ENCODE assay signal across 15 cellular contexts in the genomic region with DNA sequence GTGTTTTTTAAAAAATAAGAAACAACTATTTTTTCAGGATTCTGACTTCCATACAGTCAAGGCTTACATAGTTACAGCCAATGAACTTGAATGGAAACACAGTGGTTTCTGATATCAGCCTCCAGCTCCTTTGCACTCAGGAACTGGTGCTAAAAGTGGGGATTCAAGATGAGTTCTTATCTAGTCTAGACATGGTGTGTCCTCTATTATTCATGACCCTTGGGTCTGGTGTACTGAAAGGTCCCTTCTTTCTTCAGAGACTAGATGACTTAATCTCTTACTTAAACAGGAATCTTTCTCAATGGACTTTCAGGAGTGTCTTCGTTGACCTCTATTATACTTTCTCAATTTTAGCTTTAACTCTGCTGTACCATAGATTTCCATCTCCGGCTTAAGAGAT.
DNase-seq lines count a peak whose midpoint lies in the region; ATAC-seq and TF ChIP-seq lines count a peak whose summit lies in the region.
"Had no signal": no experiment of that assay in that cellular context is flagged by ENCODE, and none has a peak within 500 bp of the region (broad histone marks: within the 10 kb centered on the region; RNA-seq: fewer than 3 reads in every experiment).

No MANE protein-coding gene starts in this region.

- no peak for TF ChIP-seq RAD21 in SK-N-SH (IDR thresholded peaks at IDR 0.05; ENCODE audit: low read length)

- H4K20me1 ChIP-seq in SK-N-SH (ENCODE audit: insufficient read depth) (no peaks in the 10 kb centered on the region), smooth muscle cell (ENCODE audit: low read depth) (no peaks in the 10 kb centered on the region), H9 (ENCODE audit: control insufficient read depth, insufficient read depth, insufficient read length) (no peaks in the 10 kb centered on the region)

- H3K79me1 ChIP-seq in H9 (ENCODE audit: insufficient read depth, low read depth, low read length, poor library complexity, severe bottlenecking), result no peaks in the 10 kb centered on the region

- intact Hi-C loops in upper lobe of right lung (cut with DNase I), result no loop called here

- no peak overlapping the region for H4K91ac ChIP-seq in H9 (ENCODE audit: insufficient read length, low read depth, low read length)

- H3F3A ChIP-seq in SK-N-SH (replicated peaks; ENCODE audit: insufficient read depth) (no peaks in the 10 kb centered on the region), smooth muscle cell (ENCODE audit: low read depth) (no peaks in the 10 kb centered on the region)

- 50% methylated on average over 2 of the region's 2 CpGs for WGBS in SK-N-SH (ENCODE audit: low lambda C conversion rate)
- 58% methylated on average over 2 of the region's 2 CpGs for WGBS in smooth muscle cell (ENCODE audit: low lambda C conversion rate)
- WGBS in H9 (ENCODE audit: extremely low coverage, insufficient read length, low lambda C conversion rate), result no CpG with 5 or more reads among the region's 2 CpGs

- CTCF ChIA-PET in SK-N-SH (lab: Yijun Ruan, JAX), result interaction anchor here (1.0 kb wide), 1 partner anchor 14 kb away, joined by 3 read pairs; no protein-coding TSS in a partner anchor

- H3K4me1 ChIP-seq in SK-N-SH (ENCODE audit: control insufficient read depth in 1 of 2, insufficient read depth in 2 of 2, low read depth in 1 of 2, low read length in 1 of 2) (peaks cover 0 to 6% of the 10 kb centered on the region in 2 experiments; a peak in 1 of 4 replicates), smooth muscle cell (ENCODE audit: low read depth) (no peaks in the 10 kb centered on the region), upper lobe of right lung (no peaks in the 10 kb centered on the region), H9 (ENCODE audit: insufficient read depth, low read length) (no peaks in the 10 kb centered on the region; the same call in 1 of the 2 replicates)

- H3K36me3 ChIP-seq in SK-N-SH (replicated peaks in 1 of 2; ENCODE audit: control insufficient read depth in 1 of 2, insufficient read depth in 2 of 2, low read length in 1 of 2), result no peaks in the 10 kb centered on the region
- H3K36me3 ChIP-seq in smooth muscle cell (ENCODE audit: low read depth), result no peaks in the 10 kb centered on the region
- no peaks in the 10 kb centered on the region for H3K36me3 ChIP-seq in upper lobe of right lung

- no peaks in the 10 kb centered on the region for H3K9me3 Mint-ChIP-seq in H9
- H3K9me3 Mint-ChIP-seq: GM23338 had no signal

- H3K14ac ChIP-seq in H9 (ENCODE audit: insufficient read depth, low read length), result no peak overlapping the region

- H4K5ac ChIP-seq in H9 (ENCODE audit: insufficient read length, low read depth, low read length), result no peak overlapping the region

- H2BK5ac ChIP-seq in H9 (ENCODE audit: insufficient read length, low read length), result no peak overlapping the region

- TF ChIP-seq EP300 in SK-N-SH (IDR thresholded peaks at IDR 0.05; ENCODE audit: borderline replicate concordance in 1 of 2, low read depth in 1 of 2, low read length in 1 of 2), result no peak

- no peak overlapping the region for H2BK15ac ChIP-seq in H9 (ENCODE audit: low read depth, low read length)

- no peak overlapping the region for H3T11ph ChIP-seq in H9 (ENCODE audit: low read length)

- H3K36me3 Mint-ChIP-seq in H9 (ENCODE audit: insufficient read depth in 1 of 3, low read depth in 3 of 3), result no peaks in the 10 kb centered on the region
- H3K36me3 Mint-ChIP-seq: CD14-positive monocyte had no signal

- DNase-seq in SK-N-SH, result no peak
- DNase-seq in amniotic epithelial cell (ENCODE audit: low read depth), result peak; percentile 20
- no peak for DNase-seq in smooth muscle cell (lab: John Stamatoyannopoulos, UW; ENCODE audit: unreplicated experiment)
- no peak for DNase-seq in upper lobe of right lung
- DNase-seq in activated effector memory CD4-positive, alpha-beta T cell treated with anti-CD3 and anti-CD28 coated beads, Interleukin-2, amount 50 U/mL, for 16 hours, result no peak
- no peak for DNase-seq in H9
- DNase-seq: DMS79 treated with DMSO at 0.1 percent for 48 hours, EL, H7 had no signal

- no peak overlapping the region for H3K9ac ChIP-seq in SK-N-SH
- no peak overlapping the region for H3K9ac ChIP-seq in smooth muscle cell (ENCODE audit: low read depth)
- no peak overlapping the region for H3K9ac ChIP-seq in H9 (ENCODE audit: extremely low read depth, insufficient read length, low read length)

- H3K27me3 Mint-ChIP-seq in H9 (ENCODE audit: low read depth), result no peaks in the 10 kb centered on the region

- H3K4me2 ChIP-seq in SK-N-SH (no peak overlapping the region), smooth muscle cell (no peak overlapping the region), H9 (ENCODE audit: insufficient read depth, insufficient read length, low read length) (no peak overlapping the region)
- H3K4me2 ChIP-seq: GM23338 had no signal

- no peak overlapping the region for H2BK12ac ChIP-seq in H9 (ENCODE audit: insufficient read length, low read depth, low read length)

- peaks cover 0 to 13% of the 10 kb centered on the region in 2 experiments; a peak in 2 of 4 replicates for H3K4me1 Mint-ChIP-seq in H9
- H3K4me1 Mint-ChIP-seq: GM23338 had no signal

- H2AK5ac ChIP-seq in H9 (ENCODE audit: insufficient read length, low read length), result no peak overlapping the region

- no peak overlapping the region for H3K4ac ChIP-seq in H9 (ENCODE audit: low read depth, low read length)

- no peak overlapping the region for H4K8ac ChIP-seq in H9 (replicated peaks; ENCODE audit: insufficient read length, low read depth, low read length)

- no peak for ATAC-seq in SK-N-SH treated with all-trans-retinoic acid at 6 μM for 48 hours
- peak; percentile 88 for ATAC-seq in upper lobe of right lung
- ATAC-seq in HG03521 (IDR thresholded peaks at IDR 0.05; ENCODE audit: unreplicated experiment), result no peak
- ATAC-seq: GM23338, HepG2 had no signal

- no peak overlapping the region for H3K4me3 Mint-ChIP-seq in H9
- H3K4me3 Mint-ChIP-seq: GM23338 had no signal

- H3K9me2 ChIP-seq in SK-N-SH, result no peaks in the 10 kb centered on the region

- H3K27me3 ChIP-seq in SK-N-SH (ENCODE audit: insufficient read depth) (no peaks in the 10 kb centered on the region), smooth muscle cell (ENCODE audit: low read depth) (no peaks in the 10 kb centered on the region), upper lobe of right lung (no peaks in the 10 kb centered on the region), H9 (ENCODE audit: insufficient read depth, low read length) (no peaks in the 10 kb centered on the region)

- H3K23ac ChIP-seq in H9 (ENCODE audit: insufficient read length, low read depth, low read length), result no peak overlapping the region

- H3K27ac ChIP-seq in SK-N-SH (ENCODE audit: low read depth in 2 of 2, low read length in 1 of 2) (no peak overlapping the region), smooth muscle cell (ENCODE audit: low read depth) (peak overlapping the region; percentile 26), upper lobe of right lung (no peak overlapping the region), H9 (ENCODE audit: insufficient read length, low read depth, low read length) (no peak overlapping the region)
- H3K27ac ChIP-seq: 22Rv1 had no signal

- no peaks in the 10 kb centered on the region for H3K9me3 ChIP-seq in SK-N-SH
- no peaks in the 10 kb centered on the region for H3K9me3 ChIP-seq in smooth muscle cell (replicated peaks; ENCODE audit: low read depth)
- H3K9me3 ChIP-seq in upper lobe of right lung, result no peaks in the 10 kb centered on the region
- H3K9me3 ChIP-seq in H9 (ENCODE audit: control insufficient read depth, low read depth, low read length), result no peaks in the 10 kb centered on the region

- H3K79me2 ChIP-seq in SK-N-SH (ENCODE audit: insufficient read depth) (no peaks in the 10 kb centered on the region), smooth muscle cell (ENCODE audit: low read depth) (no peaks in the 10 kb centered on the region), H9 (ENCODE audit: insufficient read depth, low read length) (no peaks in the 10 kb centered on the region)

- no peak overlapping the region for H3K4me3 ChIP-seq in SK-N-SH (ENCODE audit: low read depth in 2 of 2, low read length in 1 of 2)
- no peak overlapping the region for H3K4me3 ChIP-seq in smooth muscle cell
- H3K4me3 ChIP-seq in upper lobe of right lung, result no peak overlapping the region
- H3K4me3 ChIP-seq: GM23338 had no signal

- TF ChIP-seq CTCF in SK-N-SH (IDR thresholded peaks at IDR 0.05) (no peak), smooth muscle cell (IDR thresholded peaks at IDR 0.05; ENCODE audit: borderline replicate concordance, insufficient read depth, poor library complexity, severe bottlenecking) (no peak), upper lobe of right lung (IDR thresholded peaks at IDR 0.05) (no peak), H9 (conservative IDR thresholded peaks at IDR 0.05) (no peak)

- H3K18ac ChIP-seq in H9 (ENCODE audit: insufficient read length, low read depth, low read length), result no peak overlapping the region

- no peak overlapping the region for H3K27ac Mint-ChIP-seq in H9
- H3K27ac Mint-ChIP-seq: GM23338 had no signal

- POLR2A ChIA-PET in SK-N-SH (lab: Yijun Ruan, JAX), result no interaction called here

- no peak overlapping the region for H2BK20ac ChIP-seq in H9 (ENCODE audit: low read depth, low read length, poor library complexity, severe bottlenecking)

- H3K23me2 ChIP-seq in H9 (ENCODE audit: insufficient read length, low read depth, low read length, poor library complexity, severe bottlenecking), result no peaks in the 10 kb centered on the region

- H3K56ac ChIP-seq in H9 (ENCODE audit: insufficient read length, low read depth, low read length), result no peak overlapping the region

- no peak overlapping the region for H2BK120ac ChIP-seq in H9 (ENCODE audit: low read depth, low read length, poor library complexity, severe bottlenecking)

- H2AFZ ChIP-seq in SK-N-SH (ENCODE audit: low read depth), result peak overlapping the region; percentile 2; the same call in 1 of the 2 replicates
- no peak overlapping the region for H2AFZ ChIP-seq in smooth muscle cell (ENCODE audit: low read depth)
- H2AFZ ChIP-seq in H9 (ENCODE audit: low read length), result no peak overlapping the region
- H2AFZ ChIP-seq: GM23338 had no signal

TF ChIP-seq in SK-N-SH, 30 proteins besides CTCF, POLR2A, EP300 and RAD21 (continues in another document):
- TF ChIP-seq FOSL2 (IDR thresholded peaks at IDR 0.05; ENCODE audit: borderline replicate concordance, low read depth) (no peak), RXRA (IDR thresholded peaks at IDR 0.05; ENCODE audit: borderline replicate concordance, low read depth) (no peak), FOXJ3 (CRISPR knock-in tag; IDR thresholded peaks at IDR 0.05) (no peak), RCOR1 (IDR thresholded peaks at IDR 0.05; ENCODE audit: low read length) (no peak), ELF1 (IDR thresholded peaks at IDR 0.05) (no peak), MEF2A (IDR thresholded peaks at IDR 0.05; ENCODE audit: borderline replicate concordance, low read depth) (no peak)

TF ChIP-seq in SK-N-SH treated with all-trans-retinoic acid at 6 μM for 48 hours, 23 proteins besides CTCF, POLR2A, EP300 and RAD21 (continues in another document):
- TF ChIP-seq ZNF70 (CRISPR knock-in tag; IDR thresholded peaks at IDR 0.05) (no peak), CSDC2 (CRISPR knock-in tag; IDR thresholded peaks at IDR 0.05) (no peak), BACH2 (CRISPR knock-in tag; IDR thresholded peaks at IDR 0.05; ENCODE audit: borderline replicate concordance) (no peak)
